In genomic region chr6:81826785-81827184, GRCh38 we compare ENCODE assay signal across 36 cellular contexts.
DNase-seq lines count a peak whose midpoint lies in the region; ATAC-seq, FAIRE-seq and TF ChIP-seq lines count a peak whose summit lies in the region.
"Had no signal": no experiment of that assay in that cellular context is flagged by ENCODE, and none has a peak within 500 bp of the region (broad histone marks: within the 10 kb centered on the region; RNA-seq: fewer than 3 reads in every experiment).

No MANE protein-coding gene starts in this region.

- no peaks in the 10 kb centered on the region for H3K36me3 ChIP-seq in IMR-90 (ENCODE audit: control insufficient read depth, insufficient read depth, low read length)
- no peaks in the 10 kb centered on the region for H3K36me3 ChIP-seq in K562 (ENCODE audit: control insufficient read depth, insufficient read depth, low read length)
- H3K36me3 ChIP-seq in H1 (ENCODE audit: control insufficient read depth in 2 of 4, insufficient read depth in 4 of 4, low read length in 3 of 4): no peaks in the 10 kb centered on the region
- H3K36me3 ChIP-seq in aorta (ENCODE audit: control insufficient read depth in 1 of 2, insufficient read depth in 2 of 2, low read length in 1 of 2): no peaks in the 10 kb centered on the region
- H3K36me3 ChIP-seq: BE2C; BLaER1; BLaER1 treated with 17β-estradiol and CSF1 and Interleukin-3, amounts not matched to agents 10 nM and 100 nM had no signal

- H2BK12ac ChIP-seq in H1 (ENCODE audit: low read depth, low read length) (no peak overlapping the region), H9 (ENCODE audit: insufficient read length, low read depth, low read length) (no peak overlapping the region)

- no peaks in the 10 kb centered on the region for H3K9me3 ChIP-seq in A549
- peaks cover 3% of the 10 kb centered on the region for H3K9me3 ChIP-seq in IMR-90 (ENCODE audit: control insufficient read depth, insufficient read depth, low read length)
- H3K9me3 ChIP-seq in K562 (replicated peaks; ENCODE audit: control insufficient read depth, insufficient read depth, low read depth, low read length): no peaks in the 10 kb centered on the region
- no peaks in the 10 kb centered on the region for H3K9me3 ChIP-seq in H1 (ENCODE audit: insufficient read depth in 2 of 2, low read depth in 1 of 2, low read length in 1 of 2)
- no peaks in the 10 kb centered on the region for H3K9me3 ChIP-seq in H9 (ENCODE audit: control insufficient read depth, low read depth, low read length)
- peaks cover 1% of the 10 kb centered on the region for H3K9me3 ChIP-seq in aorta (ENCODE audit: control insufficient read depth, low read length)
- H3K9me3 ChIP-seq: BE2C; BLaER1; BLaER1 treated with 17β-estradiol and CSF1 and Interleukin-3, amounts not matched to agents 10 nM and 100 nM; Caco-2 had no signal

- H2AK5ac ChIP-seq in IMR-90 (ENCODE audit: low read depth, low read length) (no peak overlapping the region), H1 (ENCODE audit: low read depth, low read length) (no peak overlapping the region), H9 (ENCODE audit: insufficient read length, low read length) (no peak overlapping the region)

- H3K4me2 ChIP-seq in A549: no peak overlapping the region
- no peak overlapping the region for H3K4me2 ChIP-seq in IMR-90 (ENCODE audit: low read depth, low read length)
- no peak overlapping the region for H3K4me2 ChIP-seq in K562 (ENCODE audit: insufficient read depth, low read length)
- H3K4me2 ChIP-seq in H1 (ENCODE audit: insufficient read depth in 1 of 2, low read depth in 2 of 2, low read length in 2 of 2): no peak overlapping the region
- H3K4me2 ChIP-seq in H9 (ENCODE audit: insufficient read depth, insufficient read length, low read length): no peak overlapping the region
- H3K4me2 ChIP-seq: BLaER1; BLaER1 treated with 17β-estradiol and CSF1 and Interleukin-3, amounts not matched to agents 10 nM and 100 nM had no signal

- no peaks in the 10 kb centered on the region; a peak in 1 of 5 replicates for H3K9me3 Mint-ChIP-seq in H9

- H2BK5ac ChIP-seq in IMR-90 (ENCODE audit: low read depth, low read length, poor library complexity, severe bottlenecking): no peak overlapping the region
- no peak overlapping the region for H2BK5ac ChIP-seq in H1 (ENCODE audit: low read depth, low read length)
- H2BK5ac ChIP-seq in H9 (ENCODE audit: insufficient read length, low read length): no peak overlapping the region

- H3K27me3 Mint-ChIP-seq in H9 (ENCODE audit: low read depth): no peaks in the 10 kb centered on the region
- H3K27me3 Mint-ChIP-seq: CD4-positive, alpha-beta memory T cell; CD4-positive, alpha-beta T cell; CD4-positive, CD25-positive, alpha-beta regulatory T cell; CD8-positive, alpha-beta memory T cell had no signal

- H4K91ac ChIP-seq in IMR-90 (ENCODE audit: insufficient read depth, low read depth, low read length) (no peak overlapping the region), H1 (replicated peaks; ENCODE audit: insufficient read length, low read length) (no peak overlapping the region), H9 (ENCODE audit: insufficient read length, low read depth, low read length) (no peak overlapping the region)

- no peak overlapping the region for H3T11ph ChIP-seq in H9 (ENCODE audit: low read length)

- H3K27ac ChIP-seq in A549 (no peak overlapping the region), IMR-90 (ENCODE audit: insufficient read depth, low read length) (no peak overlapping the region), K562 (ENCODE audit: extremely low read depth, low read depth, low read length) (no peak overlapping the region), H1 (ENCODE audit: low read depth, low read length) (no peak overlapping the region), H9 (ENCODE audit: insufficient read length, low read depth, low read length) (no peak overlapping the region), aorta (ENCODE audit: low read depth in 1 of 2, low read length in 2 of 2) (no peak overlapping the region)
- H3K27ac ChIP-seq: 22Rv1; BLaER1; BLaER1 treated with 17β-estradiol and CSF1 and Interleukin-3, amounts not matched to agents 10 nM and 100 nM; C4-2B had no signal

- H3K4me1 ChIP-seq in A549: peaks cover 15% of the 10 kb centered on the region; the same call in 2 of the 3 replicates
- H3K4me1 ChIP-seq in IMR-90 (ENCODE audit: control insufficient read depth, insufficient read depth, low read length): no peaks in the 10 kb centered on the region
- H3K4me1 ChIP-seq in K562 (replicated peaks in 1 of 2; ENCODE audit: control insufficient read depth in 2 of 2, insufficient read depth in 2 of 2, low read length in 2 of 2): no peaks in the 10 kb centered on the region
- H3K4me1 ChIP-seq in H1 (replicated peaks in 1 of 4; ENCODE audit: control insufficient read depth in 3 of 4, insufficient read depth in 4 of 4, low read length in 3 of 4): no peaks in the 10 kb centered on the region
- no peaks in the 10 kb centered on the region for H3K4me1 ChIP-seq in H9 (ENCODE audit: insufficient read depth, low read length)
- H3K4me1 ChIP-seq in aorta (ENCODE audit: control insufficient read depth in 1 of 2, insufficient read depth in 2 of 2, low read length in 2 of 2): no peaks in the 10 kb centered on the region
- H3K4me1 ChIP-seq: BE2C; BLaER1; BLaER1 treated with 17β-estradiol and CSF1 and Interleukin-3, amounts not matched to agents 10 nM and 100 nM had no signal

- H3K79me1 ChIP-seq in IMR-90 (ENCODE audit: low read depth in 1 of 2, low read length in 2 of 2) (no peaks in the 10 kb centered on the region), H1 (ENCODE audit: low read depth, low read length) (no peaks in the 10 kb centered on the region), H9 (ENCODE audit: insufficient read depth, low read depth, low read length, poor library complexity, severe bottlenecking) (no peaks in the 10 kb centered on the region)

- no peak overlapping the region for H3K23ac ChIP-seq in IMR-90 (ENCODE audit: low read depth, low read length)
- no peak overlapping the region for H3K23ac ChIP-seq in H1 (ENCODE audit: insufficient read length)
- no peak overlapping the region for H3K23ac ChIP-seq in H9 (ENCODE audit: insufficient read length, low read depth, low read length)

- H2AFZ ChIP-seq in IMR-90 (replicated peaks; ENCODE audit: low read length, poor library complexity) (no peak overlapping the region), K562 (ENCODE audit: low read depth, low read length) (no peak overlapping the region), H1 (ENCODE audit: low read length) (no peak overlapping the region), H9 (ENCODE audit: low read length) (no peak overlapping the region)

- TF ChIP-seq POLR2A in A549 (IDR thresholded peaks at IDR 0.05; ENCODE audit: low read length) (no peak), IMR-90 (IDR thresholded peaks at IDR 0.05; ENCODE audit: low read depth, low read length) (no peak), K562 (conservative IDR thresholded peaks at IDR 0.05) (no peak), H1 (IDR thresholded peaks at IDR 0.05; ENCODE audit: control extremely low read depth in 1 of 2, low read depth in 2 of 2, low read length in 2 of 2) (no peak)

- no peaks in the 10 kb centered on the region for H3K4me1 Mint-ChIP-seq in H9
- H3K4me1 Mint-ChIP-seq: CD14-positive monocyte; CD4-positive, alpha-beta memory T cell; CD4-positive, CD25-positive, alpha-beta regulatory T cell; CD8-positive, alpha-beta memory T cell had no signal

- no peak overlapping the region for H3K4me3 Mint-ChIP-seq in H9
- H3K4me3 Mint-ChIP-seq: B cell; CD14-positive monocyte; CD4-positive, alpha-beta memory T cell; CD4-positive, alpha-beta T cell; CD4-positive, CD25-positive, alpha-beta regulatory T cell; CD8-positive, alpha-beta memory T cell; CD8-positive, alpha-beta T cell had no signal

- H2BK20ac ChIP-seq in IMR-90 (ENCODE audit: low read depth, low read length) (no peak overlapping the region), H1 (ENCODE audit: low read length) (no peak overlapping the region), H9 (ENCODE audit: low read depth, low read length, poor library complexity, severe bottlenecking) (no peak overlapping the region)

- no peak for ATAC-seq in A549
- no peak for ATAC-seq in IMR-90 (ENCODE audit: low read depth)
- ATAC-seq in K562: no peak
- no peak for ATAC-seq in aorta (ENCODE audit: low FRiP score)
- ATAC-seq: CD8-positive, alpha-beta T cell had no signal

- H3K79me2 ChIP-seq in K562 (ENCODE audit: control insufficient read depth, insufficient read depth, low read length) (no peaks in the 10 kb centered on the region), H1 (ENCODE audit: control insufficient read depth in 1 of 2, insufficient read depth in 2 of 2, low read length in 2 of 2) (no peaks in the 10 kb centered on the region), H9 (ENCODE audit: insufficient read depth, low read length) (no peaks in the 10 kb centered on the region)

- TF ChIP-seq RAD21 in A549 (conservative IDR thresholded peaks at IDR 0.05 in 1 of 2, IDR thresholded peaks at IDR 0.05 in 1 of 2) (no peak), IMR-90 (IDR thresholded peaks at IDR 0.05; ENCODE audit: low read length) (no peak), K562 (CRISPR knock-in tag; conservative IDR thresholded peaks at IDR 0.05 in 1 of 2, IDR thresholded peaks at IDR 0.05 in 1 of 2) (no peak), H1 (IDR thresholded peaks at IDR 0.05 in 1 of 2, conservative IDR thresholded peaks at IDR 0.05 in 1 of 2; ENCODE audit: low read depth in 2 of 2, low read length in 2 of 2) (no peak)

- no peak overlapping the region for H3K9ac ChIP-seq in IMR-90 (ENCODE audit: low read depth, low read length)
- H3K9ac ChIP-seq in K562 (ENCODE audit: insufficient read depth in 1 of 2, low read depth in 2 of 2, low read length in 2 of 2): no peak overlapping the region
- H3K9ac ChIP-seq in H1 (replicated peaks in 1 of 4; ENCODE audit: extremely low read depth in 1 of 4, low read depth in 3 of 4, low read length in 3 of 4): no peak overlapping the region
- no peak overlapping the region for H3K9ac ChIP-seq in H9 (ENCODE audit: extremely low read depth, insufficient read length, low read length)
- H3K9ac ChIP-seq: BLaER1; BLaER1 treated with 17β-estradiol and CSF1 and Interleukin-3, amounts not matched to agents 10 nM and 100 nM had no signal

- H3K9me1 ChIP-seq in IMR-90 (ENCODE audit: insufficient read depth, low read length) (no peaks in the 10 kb centered on the region), K562 (ENCODE audit: control insufficient read depth, insufficient read depth, low read length) (no peaks in the 10 kb centered on the region)

- dilution Hi-C loops in IMR-90 (cut with HindIII; ENCODE audit: low sequenced_read_pairs, unreplicated experiment): no loop called here

- POLR2A ChIA-PET in A549 (lab: Yijun Ruan, JAX): no interaction called here
- POLR2A ChIA-PET in IMR-90 (lab: Charles Lee; ENCODE audit: unreplicated experiment): no interaction called here
- POLR2A ChIA-PET in K562 (lab: Yijun Ruan, JAX): no interaction called here
- POLR2A ChIA-PET in H1 (lab: Charles Lee; ENCODE audit: partially characterized antibody): no interaction called here

- no peak for DNase-seq in A549 (ENCODE audit: low read depth in 1 of 2, low spot score in 1 of 2)
- DNase-seq in IMR-90: no peak
- DNase-seq in K562 (ENCODE audit: extremely low read depth in 1 of 4, low spot score in 3 of 4): no peak
- DNase-seq in H1 (ENCODE audit: low read depth in 1 of 2, low spot score in 2 of 2): no peak
- DNase-seq in H9: no peak
- DNase-seq in activated CD4-positive, CD25-positive, alpha-beta regulatory T cell treated with anti-CD3 and anti-CD28 coated beads, Interleukin-2, amount 50 U/mL, for 72 hours: no peak
- DNase-seq in activated CD8-positive, alpha-beta memory T cell treated with anti-CD3 and anti-CD28 coated beads, Interleukin-2, amount 50 U/mL, for 48 hours: no peak
- DNase-seq in aorta: no peak
- DNase-seq: 8988T; ACHN; AML-193; BE2C; C1 segment of cervical spinal cord; Caco-2; Calu3; CD4-positive, alpha-beta memory T cell; CD4-positive, alpha-beta T cell; CD4-positive, CD25-positive, alpha-beta regulatory T cell; CD8-positive, alpha-beta memory T cell; CD8-positive, alpha-beta T cell; COR-L47; DMS 273 treated with DMSO at 0.1 percent for 48 hours; DMS153; DMS53; DMS79; DMS79 treated with DMSO at 0.1 percent for 48 hours; DND-41; EL had no signal

- H3K36me3 Mint-ChIP-seq in H9 (ENCODE audit: insufficient read depth in 1 of 3, low read depth in 3 of 3): no peaks in the 10 kb centered on the region
- H3K36me3 Mint-ChIP-seq: CD4-positive, alpha-beta memory T cell; CD4-positive, CD25-positive, alpha-beta regulatory T cell; CD8-positive, alpha-beta memory T cell; CD8-positive, alpha-beta T cell had no signal

- no peak overlapping the region for H4K5ac ChIP-seq in IMR-90 (ENCODE audit: low read depth, low read length)
- no peak overlapping the region for H4K5ac ChIP-seq in H1 (ENCODE audit: insufficient read length, low read depth, low read length)
- H4K5ac ChIP-seq in H9 (ENCODE audit: insufficient read length, low read depth, low read length): no peak overlapping the region

- no peaks in the 10 kb centered on the region for H3K23me2 ChIP-seq in H1 (ENCODE audit: low read depth, low read length)
- H3K23me2 ChIP-seq in H9 (ENCODE audit: insufficient read length, low read depth, low read length, poor library complexity, severe bottlenecking): no peaks in the 10 kb centered on the region

- H4K20me1 ChIP-seq in IMR-90 (ENCODE audit: insufficient read depth, low read length) (no peaks in the 10 kb centered on the region), K562 (replicated peaks; ENCODE audit: control insufficient read depth, insufficient read depth, low read length) (no peaks in the 10 kb centered on the region), H1 (replicated peaks in 1 of 2; ENCODE audit: control insufficient read depth in 1 of 2, insufficient read depth in 2 of 2, low read length in 2 of 2) (no peaks in the 10 kb centered on the region), H9 (ENCODE audit: control insufficient read depth, insufficient read depth, insufficient read length) (no peaks in the 10 kb centered on the region)
- H4K20me1 ChIP-seq: BLaER1; BLaER1 treated with 17β-estradiol and CSF1 and Interleukin-3, amounts not matched to agents 10 nM and 100 nM had no signal

- TF ChIP-seq CTCF in A549 (IDR thresholded peaks at IDR 0.05) (no peak), IMR-90 (conservative IDR thresholded peaks at IDR 0.05; ENCODE audit: low read depth, low read length) (no peak), K562 (IDR thresholded peaks at IDR 0.05 in 2 of 3, conservative IDR thresholded peaks at IDR 0.05 in 1 of 3; ENCODE audit: insufficient read depth in 2 of 3, low read depth in 1 of 3, low read length in 3 of 3) (no peak), H1 (IDR thresholded peaks at IDR 0.05; ENCODE audit: control extremely low read depth in 1 of 3, insufficient read depth in 1 of 3, low read depth in 1 of 3, low read length in 3 of 3) (no peak), H9 (conservative IDR thresholded peaks at IDR 0.05) (no peak)

- H2BK15ac ChIP-seq in IMR-90 (ENCODE audit: low read depth, low read length) (no peak overlapping the region), H1 (ENCODE audit: low read length) (no peak overlapping the region), H9 (ENCODE audit: low read depth, low read length) (no peak overlapping the region)

- no peak overlapping the region for H3K56ac ChIP-seq in IMR-90 (ENCODE audit: extremely low read depth, insufficient read depth, low read length)
- no peak overlapping the region for H3K56ac ChIP-seq in H1 (replicated peaks; ENCODE audit: insufficient read length, low read depth, low read length)
- H3K56ac ChIP-seq in H9 (ENCODE audit: insufficient read length, low read depth, low read length): no peak overlapping the region

- no peaks in the 10 kb centered on the region for H3K27me3 ChIP-seq in IMR-90 (ENCODE audit: control insufficient read depth, insufficient read depth, low read length)
- no peaks in the 10 kb centered on the region for H3K27me3 ChIP-seq in K562 (ENCODE audit: control insufficient read depth in 2 of 2, insufficient read depth in 2 of 2, low read length in 2 of 2)
- H3K27me3 ChIP-seq in H1 (replicated peaks in 1 of 4; ENCODE audit: control insufficient read depth in 3 of 4, extremely low read depth in 1 of 4, insufficient read depth in 3 of 4, low read length in 3 of 4): no peaks in the 10 kb centered on the region
- H3K27me3 ChIP-seq in H9 (ENCODE audit: insufficient read depth, low read length): no peaks in the 10 kb centered on the region
- H3K27me3 ChIP-seq in aorta (ENCODE audit: control insufficient read depth in 1 of 2, insufficient read depth in 2 of 2, low read length in 1 of 2): no peaks in the 10 kb centered on the region
- H3K27me3 ChIP-seq: BE2C; BLaER1; BLaER1 treated with 17β-estradiol and CSF1 and Interleukin-3, amounts not matched to agents 10 nM and 100 nM had no signal

- no peak for FAIRE-seq in A549 (lab: Jason Lieb, UNC)
- no peak for FAIRE-seq in K562 (lab: Jason Lieb, UNC)
- FAIRE-seq in H1 (lab: Jason Lieb, UNC): no peak
- FAIRE-seq: A204.1, D721Med had no signal

- H4K8ac ChIP-seq in IMR-90 (ENCODE audit: low read depth in 2 of 2, low read length in 2 of 2): no peak overlapping the region
- no peak overlapping the region for H4K8ac ChIP-seq in H1 (ENCODE audit: extremely low read depth, insufficient read depth, low read length)
- H4K8ac ChIP-seq in H9 (replicated peaks; ENCODE audit: insufficient read length, low read depth, low read length): no peak overlapping the region

- H3K18ac ChIP-seq in IMR-90 (ENCODE audit: low read depth, low read length): no peak overlapping the region
- no peak overlapping the region for H3K18ac ChIP-seq in H1 (ENCODE audit: extremely low read depth, low read length)
- H3K18ac ChIP-seq in H9 (ENCODE audit: insufficient read length, low read depth, low read length): no peak overlapping the region

- H3K4ac ChIP-seq in IMR-90 (ENCODE audit: low read depth, low read length) (no peak overlapping the region), H1 (replicated peaks; ENCODE audit: insufficient read length, low read depth, low read length) (no peak overlapping the region), H9 (ENCODE audit: low read depth, low read length) (no peak overlapping the region)

- CTCF ChIA-PET in A549 (lab: Yijun Ruan, JAX): no interaction called here
- CTCF ChIA-PET in IMR-90 (lab: Yijun Ruan, JAX): interaction anchor here (0.7 kb wide), 1 partner anchor 26 kb away, joined by 3 read pairs; no protein-coding TSS in a partner anchor
- CTCF ChIA-PET in K562 (lab: Yijun Ruan, JAX; ENCODE audit: low intra/inter-chr PET ratio): no interaction called here
- CTCF ChIA-PET in H1 (lab: Charles Lee; ENCODE audit: partially characterized antibody): interaction anchor here (1.1 kb wide), 1 partner anchor 11 kb away, joined by 3 read pairs; no protein-coding TSS in a partner anchor

- WGBS in A549 (ENCODE audit: missing lambda C conversion rate): 10% methylated on average over 1 of the region's 1 CpG
- no CpG with 5 or more reads among the region's 1 CpG for WGBS in IMR-90 (ENCODE audit: extremely low coverage in 2 of 2, insufficient read length in 1 of 2), 2 experiments
- WGBS in K562 (ENCODE audit: insufficient coverage, low coverage, missing lambda C conversion rate): 0% methylated on average over 1 of the region's 1 CpG
- 0% methylated on average over 1 of the region's 1 CpG; no CpG with 5 or more reads in 1 of the 2 experiments for WGBS in H1 (ENCODE audit: extremely low coverage in 1 of 2, insufficient coverage in 1 of 2, insufficient read length in 1 of 2, insufficient replicate concordance in 2 of 2, low coverage in 1 of 2, low lambda C conversion rate in 2 of 2, missing lambda C conversion rate in 1 of 2), 2 experiments
- WGBS in H9 (ENCODE audit: extremely low coverage, insufficient read length, low lambda C conversion rate): no CpG with 5 or more reads among the region's 1 CpG
- 0% methylated on average over 1 of the region's 1 CpG for whole genome bisulfite sequencing in aorta, 2 donors

- H3K4me3 ChIP-seq in A549: no peak overlapping the region
- H3K4me3 ChIP-seq in IMR-90 (ENCODE audit: insufficient read depth, low read depth, low read length): no peak overlapping the region
- H3K4me3 ChIP-seq in K562: no peak overlapping the region
- H3K4me3 ChIP-seq in H1 (ENCODE audit: extremely low read depth in 1 of 4, insufficient read depth in 2 of 4, low read depth in 3 of 4, low read length in 4 of 4): no peak overlapping the region
- no peak overlapping the region for H3K4me3 ChIP-seq in aorta (ENCODE audit: low read length in 2 of 2)
- H3K4me3 ChIP-seq: BLaER1; BLaER1 treated with 17β-estradiol and CSF1 and Interleukin-3, amounts not matched to agents 10 nM and 100 nM had no signal

- no peak for TF ChIP-seq EP300 in A549 (IDR thresholded peaks at IDR 0.05)
- TF ChIP-seq EP300 in K562 (IDR thresholded peaks at IDR 0.05; ENCODE audit: low read length): no peak
- TF ChIP-seq EP300 in H1 (IDR thresholded peaks at IDR 0.05; ENCODE audit: borderline replicate concordance in 1 of 2, low read depth in 2 of 2, low read length in 2 of 2): no peak

- intact Hi-C loops in IMR-90 (cut with micrococcal nuclease) (no loop called here), K562 (cut with micrococcal nuclease) (no loop called here), aorta (cut with DNase I) (no loop called here)

- H3K14ac ChIP-seq in IMR-90 (replicated peaks; ENCODE audit: low read depth, low read length) (no peak overlapping the region), H1 (ENCODE audit: insufficient read length) (no peak overlapping the region), H9 (ENCODE audit: insufficient read depth, low read length) (no peak overlapping the region)

- H2AK9ac ChIP-seq in IMR-90 (replicated peaks; ENCODE audit: low read depth, low read length, poor library complexity): no peak overlapping the region

- H2BK120ac ChIP-seq in IMR-90 (ENCODE audit: low read depth, low read length) (no peak overlapping the region), H1 (replicated peaks; ENCODE audit: low read depth, low read length) (no peak overlapping the region), H9 (ENCODE audit: low read depth, low read length, poor library complexity, severe bottlenecking) (no peak overlapping the region)

- in situ Hi-C loops in IMR-90 (cut with MboI; ENCODE audit: low sequenced_read_pairs): no loop called here
- in situ Hi-C loops in K562 (cut with MboI): no loop called here

- BruUV-seq in IMR-90 (replicated peaks; lab: Mats Ljungman, UMichigan) (no TSS peak), K562 (replicated peaks; lab: Mats Ljungman, UMichigan) (no TSS peak)

- no peak overlapping the region for H3K27ac Mint-ChIP-seq in H9
- H3K27ac Mint-ChIP-seq: B cell; CD14-positive monocyte; CD4-positive, alpha-beta memory T cell; CD4-positive, alpha-beta T cell; CD4-positive, CD25-positive, alpha-beta regulatory T cell; CD8-positive, alpha-beta memory T cell; CD8-positive, alpha-beta T cell had no signal

Comparison
In these comparisons a context has a peak if more than half of its experiments do, and no peak if none do; other contexts are left out.
1. CTCF ChIA-PET loops: an anchor here in IMR-90 (0.7 kb wide) and H1 (1.1 kb wide); none called in A549 and K562.